31 cellular contexts compared by ENCODE assay signal in the genomic region with DNA sequence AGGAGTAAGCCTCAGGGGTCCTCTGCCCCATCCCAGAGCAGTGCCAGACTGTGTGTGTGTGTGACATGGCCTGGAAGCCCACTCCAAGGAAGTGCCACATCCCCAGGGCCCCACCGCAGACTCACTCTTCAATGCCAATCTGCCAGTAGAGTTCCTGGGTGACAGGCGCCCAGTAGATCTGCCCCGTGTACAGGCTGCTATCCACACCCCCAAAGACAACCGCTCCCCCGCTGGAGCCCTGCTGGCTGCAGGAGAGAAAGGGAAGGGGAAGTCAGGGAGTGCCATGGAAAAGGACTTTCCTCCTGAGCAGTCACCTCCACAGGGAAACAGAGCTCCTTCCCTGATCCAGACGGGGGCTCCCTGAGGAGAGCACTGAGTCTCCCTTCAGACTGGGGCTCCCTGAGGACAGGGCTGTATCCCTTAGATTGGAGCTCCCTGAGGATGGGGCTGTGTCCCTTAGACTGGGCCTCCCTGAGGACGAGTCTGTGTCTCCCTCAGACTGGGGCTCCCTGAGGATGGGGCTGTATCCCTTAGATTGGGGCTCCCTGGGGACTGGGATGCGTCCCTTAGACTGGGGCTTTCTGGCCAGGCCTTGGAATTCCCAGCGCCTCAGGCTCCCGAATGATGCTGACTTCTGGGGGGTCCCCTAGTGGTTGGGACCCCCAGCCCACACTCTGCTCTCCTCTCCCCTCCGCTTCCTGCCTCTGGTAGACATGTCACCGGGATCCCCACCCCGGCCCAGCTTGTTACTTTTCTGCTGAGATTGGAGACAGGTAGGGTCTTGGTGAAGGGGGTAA. TPM values are rescaled to one million over a fixed set of nuclear protein-coding genes. Genes with fewer than 3 reads are reported as not detected.
"Had no signal": no experiment of that assay in that cellular context is flagged by ENCODE, and none has a peak within 500 bp of the region (broad histone marks: within the 10 kb centered on the region; RNA-seq: fewer than 3 reads in every experiment).

No MANE protein-coding gene starts in this region.

- H3K4me1 ChIP-seq: prostate gland had no signal

- H3K27ac Mint-ChIP-seq: activated CD4-positive, alpha-beta memory T cell treated with anti-CD3 and anti-CD28 coated beads, Interleukin-2, amount 10 ng/mL, durations not matched to agents 7 days and 5 days; activated CD4-positive, alpha-beta T cell treated with anti-CD3 and anti-CD28 coated beads for 36 hours; activated naive CD4-positive, alpha-beta T cell treated with anti-CD3 and anti-CD28 coated beads, Interleukin-2, amount 50 U/mL, for 24 hours; activated naive CD8-positive, alpha-beta T cell treated with anti-CD3 and anti-CD28 coated beads, Interleukin-2, amount 50 U/mL, for 24 hours; activated T-helper 17 cell treated with anti-CD3 and anti-CD28 coated beads, Interleukin-2, amount 50 U/mL, for 72 hours; nephron had no signal

- FAIRE-seq: endothelial cell of umbilical vein, islet of Langerhans, pancreas had no signal

- H3K4me3 ChIP-seq: gastroesophageal sphincter, pancreas, prostate gland, skin epidermis had no signal

- H3K27me3 Mint-ChIP-seq: activated CD4-positive, alpha-beta T cell treated with anti-CD3 and anti-CD28 coated beads for 36 hours; activated naive CD4-positive, alpha-beta T cell treated with anti-CD3 and anti-CD28 coated beads, Interleukin-2, amount 50 U/mL, for 24 hours; activated naive CD8-positive, alpha-beta T cell treated with anti-CD3 and anti-CD28 coated beads, Interleukin-2, amount 50 U/mL, for 24 hours; activated T-helper 17 cell treated with anti-CD3 and anti-CD28 coated beads, Interleukin-2, amount 50 U/mL, for 72 hours had no signal

- H3K27ac ChIP-seq: gastroesophageal sphincter, pancreas, prostate gland, skin epidermis had no signal

- H3K9me3 Mint-ChIP-seq: activated CD4-positive, alpha-beta memory T cell treated with anti-CD3 and anti-CD28 coated beads, Interleukin-2, amount 10 ng/mL, durations not matched to agents 7 days and 5 days; activated naive CD4-positive, alpha-beta T cell treated with anti-CD3 and anti-CD28 coated beads, Interleukin-2, amount 50 U/mL, for 24 hours; activated naive CD8-positive, alpha-beta T cell treated with anti-CD3 and anti-CD28 coated beads, Interleukin-2, amount 50 U/mL, for 24 hours; activated T-cell treated with anti-CD3 and anti-CD28 coated beads, Interleukin-2, amount 50 U/mL, for 4 hours; activated T-helper 17 cell treated with anti-CD3 and anti-CD28 coated beads, Interleukin-2, amount 50 U/mL, for 72 hours; nephron had no signal

- H3K4me3 Mint-ChIP-seq: activated CD4-positive, alpha-beta memory T cell treated with anti-CD3 and anti-CD28 coated beads, Interleukin-2, amount 10 ng/mL, durations not matched to agents 7 days and 5 days; activated CD4-positive, alpha-beta T cell treated with anti-CD3 and anti-CD28 coated beads for 36 hours; activated naive CD4-positive, alpha-beta T cell treated with anti-CD3 and anti-CD28 coated beads, Interleukin-2, amount 50 U/mL, for 24 hours; activated naive CD8-positive, alpha-beta T cell treated with anti-CD3 and anti-CD28 coated beads, Interleukin-2, amount 50 U/mL, for 24 hours; activated T-cell treated with anti-CD3 and anti-CD28 coated beads, Interleukin-2, amount 50 U/mL, for 4 hours; activated T-helper 17 cell treated with anti-CD3 and anti-CD28 coated beads, Interleukin-2, amount 50 U/mL, for 72 hours; nephron had no signal

- H3K4me1 Mint-ChIP-seq: activated naive CD8-positive, alpha-beta T cell treated with anti-CD3 and anti-CD28 coated beads, Interleukin-2, amount 50 U/mL, for 24 hours; activated T-helper 17 cell treated with anti-CD3 and anti-CD28 coated beads, Interleukin-2, amount 50 U/mL, for 72 hours had no signal

- H3K27me3 ChIP-seq: gastroesophageal sphincter, pancreas had no signal

- ATAC-seq: activated CD4-positive, alpha-beta T cell treated with anti-CD3 and anti-CD28 coated beads for 36 hours; activated naive CD8-positive, alpha-beta T cell treated with anti-CD3 and anti-CD28 coated beads, Interleukin-2, amount 50 U/mL, for 24 hours; activated T-cell treated with anti-CD3 and anti-CD28 coated beads, Interleukin-2, amount 50 U/mL, for 4 hours; activated T-helper 17 cell treated with anti-CD3 and anti-CD28 coated beads, Interleukin-2, amount 50 U/mL, for 72 hours; gastroesophageal sphincter; pancreas; sciatic nerve; stimulated activated naive CD8-positive, alpha-beta T cell treated with anti-CD3 and anti-CD28 coated beads, Interleukin-15, Interleukin-2, amounts not matched to agents 100 U/mL and 50 U/mL, for 24 hours had no signal

- H3K36me3 Mint-ChIP-seq: activated naive CD4-positive, alpha-beta T cell treated with anti-CD3 and anti-CD28 coated beads, Interleukin-2, amount 50 U/mL, for 24 hours had no signal

- H3K36me3 ChIP-seq: gastroesophageal sphincter, pancreas, prostate gland had no signal

- H3K9me3 ChIP-seq: gastroesophageal sphincter, pancreas, prostate gland had no signal

- DNase-seq: activated CD4-positive, alpha-beta memory T cell treated with anti-CD3 and anti-CD28 coated beads, Interleukin-2, amount 10 ng/mL, durations not matched to agents 7 days and 5 days; activated CD4-positive, alpha-beta T cell treated with anti-CD3 and anti-CD28 coated beads for 36 hours; activated CD4-positive, CD25-positive, alpha-beta regulatory T cell; activated CD8-positive, alpha-beta memory T cell treated with anti-CD3 and anti-CD28 coated beads, Interleukin-2, amount 50 U/mL, for 48 hours; activated naive CD8-positive, alpha-beta T cell treated with anti-CD3 and anti-CD28 coated beads, Interleukin-2, amount 50 U/mL, for 24 hours; activated T-cell treated with anti-CD3 and anti-CD28 coated beads, Interleukin-2, amount 50 U/mL, for 4 hours; amygdala; caudate nucleus; midbrain; retina; stimulated activated CD4-positive, alpha-beta T cell treated with anti-CD3 and anti-CD28 coated beads, Interleukin-12 subunit alpha, Interleukin-12 subunit beta, amount 100 ng/mL, for 4 hours; stimulated activated CD4-positive, alpha-beta T cell treated with anti-CD3 and anti-CD28 coated beads, Interleukin-4, amount 100 ng/mL, for 1 hour; stimulated activated naive CD8-positive, alpha-beta T cell treated with anti-CD3 and anti-CD28 coated beads, Interleukin-15, Interleukin-2, amounts not matched to agents 100 U/mL and 50 U/mL, for 24 hours had no signal

RNA-seq across cellular contexts. Expression of gene PGC, which starts 6.6 kb away (rescaled TPM):
- total RNA-seq: activated CD4-positive, alpha-beta memory T cell treated with anti-CD3 and anti-CD28 coated beads, Interleukin-2, amount 10 ng/mL, durations not matched to agents 7 days and 5 days; activated CD4-positive, alpha-beta T cell treated with anti-CD3 and anti-CD28 coated beads for 36 hours; activated T-helper 17 cell treated with anti-CD3 and anti-CD28 coated beads, Interleukin-2, amount 50 U/mL, for 72 hours; chondrocyte; endothelial cell of umbilical vein; fibroblast of lung; fibroblast of villous mesenchyme; liver; myocyte; subcutaneous adipose tissue; T-helper 1 cell treated with Interleukin-12 subunit alpha and Interleukin-12 subunit beta and Interleukin-4 antibody, amounts not matched to agents 30 ng/mL and 1 ng/mL, for 36 hours; ureter had no signal
- polyA plus RNA-seq: endothelial cell of umbilical vein, fibroblast of lung had no signal

RNA-seq across cellular contexts. Expression of gene PRICKLE4, which starts 40.0 kb away (rescaled TPM):
- total RNA-seq: activated CD4-positive, alpha-beta memory T cell treated with anti-CD3 and anti-CD28 coated beads, Interleukin-2, amount 10 ng/mL, durations not matched to agents 7 days and 5 days; activated CD4-positive, alpha-beta T cell treated with anti-CD3 and anti-CD28 coated beads for 36 hours; activated T-cell treated with anti-CD3 and anti-CD28 coated beads, Interleukin-2, amount 50 U/mL, for 4 hours; activated T-helper 17 cell treated with anti-CD3 and anti-CD28 coated beads, Interleukin-2, amount 50 U/mL, for 72 hours; fibroblast of lung had no signal
